In the genomic region with DNA sequence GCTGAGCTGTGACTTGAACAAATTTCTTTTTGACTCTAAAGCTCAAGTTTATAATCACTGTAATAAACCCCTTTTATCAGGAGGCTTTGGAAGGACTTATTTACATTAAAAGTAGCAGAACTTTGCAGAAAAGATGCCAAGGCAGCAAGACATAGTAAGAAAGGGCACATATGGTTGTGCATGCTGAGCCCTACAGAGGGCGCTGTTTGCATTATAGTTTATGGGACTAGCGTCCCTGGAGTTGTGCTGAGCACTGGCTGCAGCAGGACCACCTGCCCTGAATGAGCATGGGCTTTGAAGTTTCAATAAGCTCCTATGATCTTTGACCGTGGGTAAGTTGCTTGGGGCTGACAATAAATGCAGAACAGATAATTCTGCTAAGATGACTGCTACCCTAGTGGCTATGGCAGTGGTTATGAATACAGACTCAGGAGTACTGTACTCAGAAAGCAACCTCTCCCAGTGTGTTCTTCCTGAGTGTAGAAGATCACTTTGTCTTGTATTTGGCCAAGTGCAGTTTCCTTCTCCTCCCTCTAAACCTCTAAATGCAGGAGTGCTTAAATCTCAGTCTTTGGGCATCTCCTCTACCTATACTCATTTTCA, we compare ENCODE assay signal across 8 cellular contexts. TPM values are rescaled to one million over a fixed set of nuclear protein-coding genes. Genes with fewer than 3 reads are reported as not detected.
DNase-seq lines count a peak whose midpoint lies in the region; ATAC-seq and TF ChIP-seq lines count a peak whose summit lies in the region.

No MANE protein-coding gene starts in this region.

- H3K27ac Mint-ChIP-seq in MCF 10A (ENCODE audit: low read depth, unreplicated experiment): no peak overlapping the region

- no peaks in the 10 kb centered on the region for H3K4me1 ChIP-seq in breast epithelium
- no peaks in the 10 kb centered on the region for H3K4me1 ChIP-seq in ovary (ENCODE audit: insufficient read depth)

- peak; percentile 28 for TF ChIP-seq CTCF in MCF 10A (IDR thresholded peaks at IDR 0.05; ENCODE audit: unreplicated experiment)
- no peak for TF ChIP-seq CTCF in breast epithelium (IDR thresholded peaks at IDR 0.05)
- TF ChIP-seq CTCF in astrocyte of the cerebellum (IDR thresholded peaks at IDR 0.05; ENCODE audit: low read depth, low read length, missing control alignments): peak; percentile 35
- TF ChIP-seq CTCF in ovary (IDR thresholded peaks at IDR 0.05): no peak

- H3K27me3 ChIP-seq in breast epithelium (no peaks in the 10 kb centered on the region), ovary (no peaks in the 10 kb centered on the region)

- POLR2A ChIA-PET in MCF 10A (lab: Yijun Ruan, JAX): interaction anchor here (0.6 to 0.7 kb wide), 3 partner anchors 35 to 197 kb away, joined by 3 to 4 read pairs (median 3); a partner anchor contains a TSS

- H3K4me3 Mint-ChIP-seq in MCF 10A (ENCODE audit: unreplicated experiment): no peak overlapping the region

- TF ChIP-seq EP300 in ovary (IDR thresholded peaks at IDR 0.05): no peak

- no peak for ATAC-seq in GM18498 (IDR thresholded peaks at IDR 0.05; ENCODE audit: unreplicated experiment)

- no peaks in the 10 kb centered on the region for H3K9me3 Mint-ChIP-seq in MCF 10A (ENCODE audit: unreplicated experiment)

- DNase-seq in MCF 10A (ENCODE audit: unreplicated experiment) (peak; percentile 48), breast epithelium (ENCODE audit: low spot score in 2 of 2) (no peak), LoVo (ENCODE audit: low spot score) (peak; percentile 4), astrocyte of the cerebellum (ENCODE audit: low read depth) (no peak), midbrain (lab: John Stamatoyannopoulos, UW) (peak; percentile 21), C1 segment of cervical spinal cord (lab: John Stamatoyannopoulos, UW) (no peak), ovary (no peak)

- no peaks in the 10 kb centered on the region for H3K27me3 Mint-ChIP-seq in MCF 10A (ENCODE audit: insufficient read depth, unreplicated experiment)

- CTCF ChIA-PET in MCF 10A (lab: Yijun Ruan, JAX): interaction anchor here (0.5 to 2.4 kb wide), 10 partner anchors 12 to 538 kb away, joined by 3 to 9 read pairs (median 4); no protein-coding TSS in a partner anchor

- no TSS peak for BruUV-seq in MCF 10A (replicated peaks; lab: Mats Ljungman, UMichigan)

- no peaks in the 10 kb centered on the region for H3K4me1 Mint-ChIP-seq in MCF 10A (ENCODE audit: insufficient read depth, unreplicated experiment)

- 42 to 44% (median 42%) methylated on average over 3 of the region's 3 CpGs for WGBS in ovary, 3 donors

- H3K9me3 ChIP-seq in breast epithelium (no peaks in the 10 kb centered on the region), ovary (no peaks in the 10 kb centered on the region)

- H3K4me3 ChIP-seq in breast epithelium: no peak overlapping the region
- no peak overlapping the region for H3K4me3 ChIP-seq in astrocyte of the cerebellum (ENCODE audit: low read depth, low read length)
- no peak overlapping the region for H3K4me3 ChIP-seq in ovary

- TF ChIP-seq POLR2A in breast epithelium (IDR thresholded peaks at IDR 0.05) (no peak), ovary (IDR thresholded peaks at IDR 0.05) (no peak)

- in situ Hi-C loops in astrocyte of the cerebellum (cut with HindIII; ENCODE audit: low sequenced_read_pairs): no loop called here

- H3K36me3 ChIP-seq in breast epithelium: no peaks in the 10 kb centered on the region
- H3K36me3 ChIP-seq in ovary: no peaks in the 10 kb centered on the region

- H3K27ac ChIP-seq in breast epithelium: no peak overlapping the region
- H3K27ac ChIP-seq in ovary: no peak overlapping the region

- H3K36me3 Mint-ChIP-seq in MCF 10A (ENCODE audit: insufficient read depth, unreplicated experiment): no peaks in the 10 kb centered on the region

- intact Hi-C loops in MCF 10A (cut with micrococcal nuclease): no loop called here
- intact Hi-C loops in breast epithelium (cut with DNase I; ENCODE audit: low total_unique reads): no loop called here
- intact Hi-C loops in ovary (cut with DNase I): no loop called here

RNA-seq across cellular contexts. Expression of a gene that starts 45.4 kb away (rescaled TPM):
- total RNA-seq in MCF 10A (2022): 32.8 and 47.2 TPM in 2 replicates
- 10 to 100 TPM; 19.4 to 39.7 (median 29.8) TPM for total RNA-seq in breast epithelium
- 10 to 100 TPM; 24.9 to 47.8 (median 38.0) TPM for total RNA-seq in ovary
- polyA plus RNA-seq in ovary: 10 to 100 TPM; 18.1 to 21.5 TPM

Comparison
In these comparisons a context has a peak if more than half of its experiments do, and no peak if none do; other contexts are left out.
1. DNase-seq: peak in MCF 10A (single experiment), LoVo (single experiment) and midbrain (single experiment); none in breast epithelium (0 of 2), astrocyte of the cerebellum (single experiment), C1 segment of cervical spinal cord (0 of 14) and ovary (0 of 5).
2. CTCF ChIP-seq: peak in MCF 10A (single experiment) and astrocyte of the cerebellum (single experiment); none in breast epithelium (0 of 3) and ovary (0 of 3).